In the genomic region with DNA sequence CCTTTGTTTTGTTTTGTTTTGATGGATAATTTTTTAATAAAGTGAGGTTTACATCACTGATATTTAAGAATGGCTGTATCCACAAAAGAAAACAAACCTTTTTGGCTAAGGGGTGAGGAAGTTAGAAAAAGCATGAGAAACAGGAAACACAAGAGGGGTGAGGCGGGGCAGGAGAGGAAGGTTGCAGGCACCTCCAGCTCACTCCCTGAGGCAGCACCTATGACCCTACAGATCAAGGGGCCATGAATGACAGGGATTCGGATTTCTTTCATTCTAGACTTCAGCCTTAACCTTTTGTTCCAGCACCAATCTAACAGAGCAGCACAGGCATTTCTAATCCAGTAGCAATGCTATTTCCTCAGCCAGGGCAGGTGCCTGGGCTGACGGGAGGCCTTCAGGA, we compare ENCODE assay signal across 2 cellular contexts.
TF ChIP-seq lines count a peak whose summit lies in the region.

No MANE protein-coding gene starts in this region.

TF ChIP-seq in GM23338, 12 proteins besides CTCF, POLR2A, EP300 and RAD21:
- TF ChIP-seq CREB1 (CRISPR knock-in tag; IDR thresholded peaks at IDR 0.05; ENCODE audit: low read depth) (no peak), EZH2 (IDR thresholded peaks at IDR 0.05; ENCODE audit: low read depth, unreplicated experiment) (no peak), EZH2phosphoT487 (IDR thresholded peaks at IDR 0.05; ENCODE audit: unreplicated experiment) (no peak), POLR2AphosphoS5 (IDR thresholded peaks at IDR 0.05; ENCODE audit: low read depth) (no peak), STAT1 (IDR thresholded peaks at IDR 0.05; ENCODE audit: unreplicated experiment) (no peak), ZNF331 (CRISPR knock-in tag; IDR thresholded peaks at IDR 0.05; ENCODE audit: low read depth) (no peak), JUNB (IDR thresholded peaks at IDR 0.05; ENCODE audit: unreplicated experiment) (no peak), NANOG (IDR thresholded peaks at IDR 0.05; ENCODE audit: borderline replicate concordance) (no peak), ZNF114 (CRISPR knock-in tag; IDR thresholded peaks at IDR 0.05) (no peak), ZNF462 (CRISPR knock-in tag; IDR thresholded peaks at IDR 0.05) (no peak)
- TF ChIP-seq, protein P1, sequence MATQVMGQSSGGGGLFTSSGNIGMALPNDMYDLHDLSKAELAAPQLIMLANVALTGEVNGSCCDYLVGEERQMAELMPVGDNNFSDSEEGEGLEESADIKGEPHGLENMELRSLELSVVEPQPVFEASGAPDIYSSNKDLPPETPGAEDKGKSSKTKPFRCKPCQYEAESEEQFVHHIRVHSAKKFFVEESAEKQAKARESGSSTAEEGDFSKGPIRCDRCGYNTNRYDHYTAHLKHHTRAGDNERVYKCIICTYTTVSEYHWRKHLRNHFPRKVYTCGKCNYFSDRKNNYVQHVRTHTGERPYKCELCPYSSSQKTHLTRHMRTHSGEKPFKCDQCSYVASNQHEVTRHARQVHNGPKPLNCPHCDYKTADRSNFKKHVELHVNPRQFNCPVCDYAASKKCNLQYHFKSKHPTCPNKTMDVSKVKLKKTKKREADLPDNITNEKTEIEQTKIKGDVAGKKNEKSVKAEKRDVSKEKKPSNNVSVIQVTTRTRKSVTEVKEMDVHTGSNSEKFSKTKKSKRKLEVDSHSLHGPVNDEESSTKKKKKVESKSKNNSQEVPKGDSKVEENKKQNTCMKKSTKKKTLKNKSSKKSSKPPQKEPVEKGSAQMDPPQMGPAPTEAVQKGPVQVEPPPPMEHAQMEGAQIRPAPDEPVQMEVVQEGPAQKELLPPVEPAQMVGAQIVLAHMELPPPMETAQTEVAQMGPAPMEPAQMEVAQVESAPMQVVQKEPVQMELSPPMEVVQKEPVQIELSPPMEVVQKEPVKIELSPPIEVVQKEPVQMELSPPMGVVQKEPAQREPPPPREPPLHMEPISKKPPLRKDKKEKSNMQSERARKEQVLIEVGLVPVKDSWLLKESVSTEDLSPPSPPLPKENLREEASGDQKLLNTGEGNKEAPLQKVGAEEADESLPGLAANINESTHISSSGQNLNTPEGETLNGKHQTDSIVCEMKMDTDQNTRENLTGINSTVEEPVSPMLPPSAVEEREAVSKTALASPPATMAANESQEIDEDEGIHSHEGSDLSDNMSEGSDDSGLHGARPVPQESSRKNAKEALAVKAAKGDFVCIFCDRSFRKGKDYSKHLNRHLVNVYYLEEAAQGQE (IDR thresholded peaks at IDR 0.05; ENCODE audit: unreplicated experiment): no peak

TF ChIP-seq in K562, 482 proteins besides CTCF, POLR2A, EP300 and RAD21:
- TF ChIP-seq ZNF609 (CRISPR knock-in tag; IDR thresholded peaks at IDR 0.05; ENCODE audit: borderline replicate concordance) (no peak), PTRF (tag; IDR thresholded peaks at IDR 0.05) (no peak), SRSF3 (IDR thresholded peaks at IDR 0.05; ENCODE audit: insufficient read depth, low read length) (no peak), LARP7 (IDR thresholded peaks at IDR 0.05) (no peak), DEAF1 (CRISPR knock-in tag; IDR thresholded peaks at IDR 0.05) (no peak), RBBP5 (IDR thresholded peaks at IDR 0.05; ENCODE audit: borderline replicate concordance, insufficient read depth, low read length, poor library complexity, severe bottlenecking) (no peak), SP2 (IDR thresholded peaks at IDR 0.05; ENCODE audit: extremely low read depth, low read depth, low read length, poor library complexity, severe bottlenecking) (no peak), PHF8 (IDR thresholded peaks at IDR 0.05; ENCODE audit: borderline replicate concordance, low read length) (no peak), HNRNPH1 (optimal IDR thresholded peaks at IDR 0.05; ENCODE audit: low read depth, low read length) (no peak), FUS (optimal IDR thresholded peaks at IDR 0.05; ENCODE audit: low read depth, low read length) (no peak), STAG1 (CRISPR knock-in tag; IDR thresholded peaks at IDR 0.05; ENCODE audit: borderline replicate concordance) (no peak), POLR3G (IDR thresholded peaks at IDR 0.05; ENCODE audit: extremely low read depth, insufficient read length, insufficient replicate concordance) (no peak), SMARCA4 (IDR thresholded peaks at IDR 0.05) (no peak), MYNN (IDR thresholded peaks at IDR 0.05) (no peak), MYNN (CRISPR knock-in tag; IDR thresholded peaks at IDR 0.05) (no peak)
- TF ChIP-seq, protein P2, sequence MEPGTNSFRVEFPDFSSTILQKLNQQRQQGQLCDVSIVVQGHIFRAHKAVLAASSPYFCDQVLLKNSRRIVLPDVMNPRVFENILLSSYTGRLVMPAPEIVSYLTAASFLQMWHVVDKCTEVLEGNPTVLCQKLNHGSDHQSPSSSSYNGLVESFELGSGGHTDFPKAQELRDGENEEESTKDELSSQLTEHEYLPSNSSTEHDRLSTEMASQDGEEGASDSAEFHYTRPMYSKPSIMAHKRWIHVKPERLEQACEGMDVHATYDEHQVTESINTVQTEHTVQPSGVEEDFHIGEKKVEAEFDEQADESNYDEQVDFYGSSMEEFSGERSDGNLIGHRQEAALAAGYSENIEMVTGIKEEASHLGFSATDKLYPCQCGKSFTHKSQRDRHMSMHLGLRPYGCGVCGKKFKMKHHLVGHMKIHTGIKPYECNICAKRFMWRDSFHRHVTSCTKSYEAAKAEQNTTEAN (CRISPR knock-in tag; IDR thresholded peaks at IDR 0.05): no peak
- TF ChIP-seq, protein P3, sequence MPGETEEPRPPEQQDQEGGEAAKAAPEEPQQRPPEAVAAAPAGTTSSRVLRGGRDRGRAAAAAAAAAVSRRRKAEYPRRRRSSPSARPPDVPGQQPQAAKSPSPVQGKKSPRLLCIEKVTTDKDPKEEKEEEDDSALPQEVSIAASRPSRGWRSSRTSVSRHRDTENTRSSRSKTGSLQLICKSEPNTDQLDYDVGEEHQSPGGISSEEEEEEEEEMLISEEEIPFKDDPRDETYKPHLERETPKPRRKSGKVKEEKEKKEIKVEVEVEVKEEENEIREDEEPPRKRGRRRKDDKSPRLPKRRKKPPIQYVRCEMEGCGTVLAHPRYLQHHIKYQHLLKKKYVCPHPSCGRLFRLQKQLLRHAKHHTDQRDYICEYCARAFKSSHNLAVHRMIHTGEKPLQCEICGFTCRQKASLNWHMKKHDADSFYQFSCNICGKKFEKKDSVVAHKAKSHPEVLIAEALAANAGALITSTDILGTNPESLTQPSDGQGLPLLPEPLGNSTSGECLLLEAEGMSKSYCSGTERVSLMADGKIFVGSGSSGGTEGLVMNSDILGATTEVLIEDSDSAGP (CRISPR knock-in tag; IDR thresholded peaks at IDR 0.05): no peak
